ENCODE assay signal across 14 cellular contexts in genomic region chr15:65578904-65579728, GRCh38. TPM values are rescaled to one million over a fixed set of nuclear protein-coding genes. Genes with fewer than 3 reads are reported as not detected.
DNase-seq lines count a peak whose midpoint lies in the region; ATAC-seq and TF ChIP-seq lines count a peak whose summit lies in the region.
"Had no signal": no experiment of that assay in that cellular context is flagged by ENCODE, and none has a peak within 500 bp of the region (broad histone marks: within the 10 kb centered on the region; RNA-seq: fewer than 3 reads in every experiment).

No MANE protein-coding gene starts in this region.

- intact Hi-C loops in mammary epithelial cell (cut with micrococcal nuclease), result loop anchor here (10.0 kb wide), 1 partner anchor 94 kb away; no protein-coding TSS in a partner anchor

- CTCF ChIA-PET in mammary epithelial cell (lab: Charles Lee; ENCODE audit: low non-redundant PET), result no interaction called here

- H3K36me3 ChIP-seq in mammary epithelial cell (ENCODE audit: insufficient read depth, low read length), result peaks cover 15% of the 10 kb centered on the region
- peaks cover 20 to 89% of the 10 kb centered on the region in 2 donors for H3K36me3 ChIP-seq in neuronal stem cell (replicated peaks in 1 of 2; ENCODE audit: control insufficient read depth in 2 of 2, insufficient read depth in 2 of 2, low read length in 2 of 2)

- TSS peak; percentile 56 for BruUV-seq in mammary epithelial cell (replicated peaks; lab: Mats Ljungman, UMichigan)

- H3K9ac ChIP-seq in mammary epithelial cell (ENCODE audit: insufficient read depth, low read length), result no peak overlapping the region
- no peak overlapping the region for H3K9ac ChIP-seq in neuronal stem cell (ENCODE audit: low read depth, low read length, poor library complexity)

- no peaks in the 10 kb centered on the region for H3K79me2 ChIP-seq in mammary epithelial cell (ENCODE audit: insufficient read depth, low read length)

- no peak overlapping the region for H2AFZ ChIP-seq in mammary epithelial cell (ENCODE audit: low read depth, low read length)
- H2AFZ ChIP-seq in neuronal stem cell (ENCODE audit: low read length), result no peak overlapping the region

- no peak overlapping the region for H3K4me3 ChIP-seq in mammary epithelial cell (replicated peaks in 1 of 3; ENCODE audit: insufficient read depth in 1 of 3, low read depth in 2 of 3, low read length in 3 of 3)
- no peak overlapping the region for H3K4me3 ChIP-seq in neuronal stem cell (ENCODE audit: low read length in 2 of 2)
- H3K4me3 ChIP-seq: ascending aorta, lung, MG63 had no signal

- H2BK15ac ChIP-seq in neuronal stem cell (ENCODE audit: low read length), result no peak overlapping the region

- H2BK120ac ChIP-seq in neuronal stem cell (ENCODE audit: low read depth, low read length), result no peak overlapping the region

- H4K20me1 ChIP-seq in mammary epithelial cell (ENCODE audit: insufficient read depth, low read length), result no peaks in the 10 kb centered on the region

- no peak overlapping the region for H2BK5ac ChIP-seq in neuronal stem cell (ENCODE audit: low read length)

- H3K4ac ChIP-seq in neuronal stem cell (ENCODE audit: low read length), result no peak overlapping the region

- H3K27ac ChIP-seq in mammary epithelial cell (ENCODE audit: insufficient read depth, low read depth, low read length) (no peak overlapping the region), neuronal stem cell (replicated peaks; ENCODE audit: low read length) (peak overlapping the region; percentile 26)

- dilution Hi-C loops in mammary epithelial cell (cut with HindIII; ENCODE audit: low sequenced_read_pairs), result no loop called here

- no peaks in the 10 kb centered on the region for H3K9me3 ChIP-seq in mammary epithelial cell (replicated peaks; ENCODE audit: insufficient read depth, low read length)
- no peaks in the 10 kb centered on the region for H3K9me3 ChIP-seq in neuronal stem cell (replicated peaks in 1 of 2; ENCODE audit: control insufficient read depth in 2 of 2, insufficient read depth in 1 of 2, low read depth in 1 of 2, low read length in 2 of 2)
- H3K9me3 ChIP-seq: ascending aorta, MG63 had no signal

- H2BK12ac ChIP-seq in neuronal stem cell (ENCODE audit: low read length), result no peak overlapping the region

- no peak overlapping the region for H4K91ac ChIP-seq in neuronal stem cell (ENCODE audit: low read depth, low read length, poor library complexity)

- no peaks in the 10 kb centered on the region for H3K79me1 ChIP-seq in neuronal stem cell (ENCODE audit: low read depth, low read length)

- H3K27me3 ChIP-seq in mammary epithelial cell (ENCODE audit: insufficient read depth, low read length), result no peaks in the 10 kb centered on the region
- H3K27me3 ChIP-seq in neuronal stem cell (ENCODE audit: control insufficient read depth in 3 of 3, insufficient read depth in 3 of 3, low read depth in 1 of 3, low read length in 3 of 3), result no peaks in the 10 kb centered on the region
- H3K27me3 ChIP-seq: ascending aorta, MG63 had no signal

- TF ChIP-seq CTCF in mammary epithelial cell (conservative IDR thresholded peaks at IDR 0.05 in 1 of 2, IDR thresholded peaks at IDR 0.05 in 1 of 2; ENCODE audit: extremely low read depth in 1 of 2, insufficient read depth in 1 of 2, low read depth in 1 of 2, low read length in 2 of 2), result no peak

- H3K23ac ChIP-seq in neuronal stem cell (ENCODE audit: low read depth, low read length, poor library complexity), result no peak overlapping the region

- H4K8ac ChIP-seq in neuronal stem cell (ENCODE audit: low read depth, low read length), result no peak overlapping the region

- H3K4me2 ChIP-seq in mammary epithelial cell (ENCODE audit: insufficient read depth, low read depth, low read length) (no peak overlapping the region), neuronal stem cell (ENCODE audit: insufficient read depth, low read length, poor library complexity, severe bottlenecking) (no peak overlapping the region)

- peak; percentile 23 for DNase-seq in EH (ENCODE audit: low read depth)
- DNase-seq in KBM-7, result peak; percentile 33
- no peak for DNase-seq in mammary epithelial cell
- no peak for DNase-seq in neuronal stem cell (ENCODE audit: low spot score)
- DNase-seq in DMS79 treated with DMSO at 0.1 percent for 48 hours (lab: John Stamatoyannopoulos, UW), result no peak
- DNase-seq in kidney glomerular epithelial cell (lab: John Stamatoyannopoulos, UW), result no peak
- DNase-seq: hippocampal formation, MG63, OCI-M1, posterior cingulate gyrus, T1000 had no signal

- in situ Hi-C loops in KBM-7 (cut with MboI; ENCODE audit: low pct_unique_long_range_greater_than_20kb, low sequenced_read_pairs), result no loop called here
- in situ Hi-C loops in mammary epithelial cell (cut with MboI; ENCODE audit: low sequenced_read_pairs in 2 of 2), result no loop called here

- ATAC-seq in HG03378 (IDR thresholded peaks at IDR 0.05; ENCODE audit: unreplicated experiment), result no peak

- no peak overlapping the region for H3K18ac ChIP-seq in neuronal stem cell (ENCODE audit: low read length)

- 84% methylated on average over 8 of the region's 8 CpGs for WGBS in mammary epithelial cell (ENCODE audit: low coverage, missing lambda C conversion rate)
- no CpG with 5 or more reads among the region's 8 CpGs for WGBS in neuronal stem cell (ENCODE audit: extremely low coverage in 2 of 2, insufficient read length in 2 of 2, insufficient replicate concordance in 1 of 2), 2 donors

- H3K4me1 ChIP-seq in mammary epithelial cell (ENCODE audit: insufficient read depth, low read length), result peaks cover 11% of the 10 kb centered on the region
- H3K4me1 ChIP-seq in neuronal stem cell (ENCODE audit: control insufficient read depth in 2 of 2, insufficient read depth in 1 of 2, low read depth in 1 of 2, low read length in 2 of 2), result peaks cover 2 to 27% of the 10 kb centered on the region in 2 donors
- H3K4me1 ChIP-seq: ascending aorta had no signal

- H3K14ac ChIP-seq in neuronal stem cell (ENCODE audit: low read length), result no peak overlapping the region

- H2AK5ac ChIP-seq in neuronal stem cell (ENCODE audit: low read depth, low read length), result no peak overlapping the region

RNA-seq across cellular contexts. Expression of gene INTS14, which starts 31.8 kb away (rescaled TPM):
- 10 to 100 TPM; 38.9 to 41.8 TPM for total RNA-seq in mammary epithelial cell
- 39.5 TPM for polyA plus RNA-seq in mammary epithelial cell
- 37.2 TPM for polyA minus RNA-seq in mammary epithelial cell
- 34.5 TPM for polyA plus RNA-seq in neuronal stem cell (2013, experiment 1 of 2)
- polyA plus RNA-seq in neuronal stem cell (2013, experiment 2 of 2), result 33.6 TPM

RNA-seq across cellular contexts. Expression of gene SLC24A1, which starts 42.6 kb away (rescaled TPM):
- 10 to 100 TPM; 10.2 to 15.7 TPM for total RNA-seq in mammary epithelial cell
- 6.1 TPM for polyA plus RNA-seq in mammary epithelial cell
- 7.6 TPM for polyA minus RNA-seq in mammary epithelial cell
- polyA plus RNA-seq in neuronal stem cell (2013, experiment 1 of 2), result 4.8 TPM
- 4.6 TPM for polyA plus RNA-seq in neuronal stem cell (2013, experiment 2 of 2)

RNA-seq across cellular contexts. Expression of gene HACD3, which starts 48.9 kb away (rescaled TPM):
- total RNA-seq in mammary epithelial cell, result 10 to 100 TPM; 49.6 to 55.8 TPM
- polyA plus RNA-seq in mammary epithelial cell, result 55.1 TPM
- polyA minus RNA-seq in mammary epithelial cell, result 53.5 TPM
- 172 TPM for polyA plus RNA-seq in neuronal stem cell (2013, experiment 1 of 2)
- 177 TPM for polyA plus RNA-seq in neuronal stem cell (2013, experiment 2 of 2)

Comparison
In these comparisons a context has a peak if more than half of its experiments do, and no peak if none do; other contexts are left out.
1. DNase-seq: peak in EH (single experiment) and KBM-7 (single experiment); none in mammary epithelial cell (single experiment), neuronal stem cell (single experiment), DMS79 treated with DMSO at 0.1 percent for 48 hours (single experiment) and kidney glomerular epithelial cell (single experiment).